In the genomic region with DNA sequence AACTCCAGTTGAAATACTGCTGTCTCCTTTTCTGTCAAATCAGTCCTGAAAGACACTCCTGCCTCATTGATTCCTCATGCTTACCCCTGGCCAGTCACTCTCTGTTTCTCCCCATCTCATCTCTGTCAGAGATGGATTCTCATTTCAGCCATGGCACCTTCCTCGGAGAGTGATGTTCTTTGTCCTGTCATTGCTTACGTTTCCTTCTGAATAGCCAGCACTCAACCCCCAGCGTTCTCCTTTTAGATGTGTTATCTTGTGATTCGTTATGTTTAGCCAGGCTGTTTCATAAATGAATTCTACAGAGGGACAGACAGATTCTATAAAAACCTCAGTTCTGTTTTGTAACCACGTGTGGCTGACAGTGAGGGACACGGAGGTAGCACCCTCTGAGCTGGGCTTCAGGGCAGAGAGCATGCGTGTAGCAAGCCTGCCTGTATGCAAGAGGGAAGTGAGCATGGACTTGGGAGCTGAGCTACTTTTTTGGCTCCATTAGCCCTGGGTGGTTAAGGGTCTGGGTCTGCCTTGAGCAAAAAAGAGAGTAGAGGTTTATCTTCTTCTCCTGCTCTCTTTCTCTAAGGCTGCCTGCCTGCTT, we compare ENCODE assay signal across 27 cellular contexts.
"Had no signal": no experiment of that assay in that cellular context is flagged by ENCODE, and none has a peak within 500 bp of the region (broad histone marks: within the 10 kb centered on the region; RNA-seq: fewer than 3 reads in every experiment).

No MANE protein-coding gene starts in this region.

- ATAC-seq: activated CD8-positive, alpha-beta T cell treated with anti-CD3 and anti-CD28 coated beads, Interleukin-2, amount 10 ng/mL, durations not matched to agents 7 days and 5 days; activated naive CD4-positive, alpha-beta T cell treated with anti-CD3 and anti-CD28 coated beads, Interleukin-2, amount 50 U/mL, for 72 hours; PC-3 had no signal

- H3K4me1 Mint-ChIP-seq: activated CD4-positive, alpha-beta T cell treated with anti-CD3 and anti-CD28 coated beads, Interleukin-2, amount 10 ng/mL, durations not matched to agents 24 days and 14 days; brain; IgD-negative memory B cell had no signal

- H3K27ac Mint-ChIP-seq: activated CD4-positive, alpha-beta T cell treated with anti-CD3 and anti-CD28 coated beads, Interleukin-2, amount 10 ng/mL, durations not matched to agents 24 days and 14 days; activated CD8-positive, alpha-beta T cell treated with anti-CD3 and anti-CD28 coated beads, Interleukin-2, amount 10 ng/mL, durations not matched to agents 7 days and 5 days; activated naive CD4-positive, alpha-beta T cell treated with anti-CD3 and anti-CD28 coated beads for 36 hours; activated naive CD4-positive, alpha-beta T cell treated with anti-CD3 and anti-CD28 coated beads, Interleukin-2, amount 50 U/mL, for 72 hours; activated T-cell treated with anti-CD3 and anti-CD28 coated beads, Interleukin-2, amount 50 U/mL, for 24 hours; brain; IgD-negative memory B cell had no signal

- H3K9me3 Mint-ChIP-seq: activated CD4-positive, alpha-beta T cell treated with anti-CD3 and anti-CD28 coated beads, Interleukin-2, amount 10 ng/mL, durations not matched to agents 24 days and 14 days; activated naive CD4-positive, alpha-beta T cell treated with anti-CD3 and anti-CD28 coated beads, Interleukin-2, amount 50 U/mL, for 72 hours had no signal

- H3K27me3 ChIP-seq: adrenal gland, Peyer's patch, SJCRH30 had no signal

- H3K36me3 ChIP-seq: adrenal gland, Peyer's patch, SJCRH30, WERI-Rb-1 had no signal

- H3K4me3 Mint-ChIP-seq: activated CD4-positive, alpha-beta T cell treated with anti-CD3 and anti-CD28 coated beads, Interleukin-2, amount 10 ng/mL, durations not matched to agents 24 days and 14 days; activated CD8-positive, alpha-beta T cell treated with anti-CD3 and anti-CD28 coated beads, Interleukin-2, amount 10 ng/mL, durations not matched to agents 7 days and 5 days; activated naive CD4-positive, alpha-beta T cell treated with anti-CD3 and anti-CD28 coated beads for 36 hours; activated T-cell treated with anti-CD3 and anti-CD28 coated beads, Interleukin-2, amount 50 U/mL, for 24 hours; brain; IgD-negative memory B cell had no signal

- H3K27me3 Mint-ChIP-seq: activated CD4-positive, alpha-beta T cell treated with anti-CD3 and anti-CD28 coated beads, Interleukin-2, amount 10 ng/mL, durations not matched to agents 24 days and 14 days had no signal

- DNase-seq: activated CD4-positive, alpha-beta T cell treated with anti-CD3 and anti-CD28 coated beads, Interleukin-2, amount 10 ng/mL, durations not matched to agents 24 days and 14 days; activated CD4-positive, alpha-beta T cell treated with anti-CD3 and anti-CD28 coated beads, Interleukin-2, amount 50 U/mL, for 4 hours; activated CD4-positive, CD25-positive, alpha-beta regulatory T cell; activated CD8-positive, alpha-beta T cell treated with anti-CD3 and anti-CD28 coated beads, Interleukin-2, amount 10 ng/mL, durations not matched to agents 7 days and 5 days; activated gamma-delta T cell treated with Interleukin-2 at 50 U/mL for 16 hours; activated naive CD4-positive, alpha-beta T cell treated with anti-CD3 and anti-CD28 coated beads for 36 hours; activated T-cell treated with anti-CD3 and anti-CD28 coated beads, Interleukin-2, amount 50 U/mL, for 24 hours; adrenal gland; caudate nucleus; KBM-7; NCI-H1105; NCI-H1417 treated with DMSO at 0.1 percent for 48 hours; NCI-H187 treated with DMSO at 0.1 percent for 48 hours; NCI-H2081; NCI-H345; NCI-H524 treated with DMSO at 0.1 percent for 48 hours; NK-92 treated with Interleukin-12 subunit alpha and Interleukin-12 subunit beta, amount 100 ng/mL, for 24 hours; PC-3; Peyer's patch; RPMI8226; SJCRH30; T1000; WERI-Rb-1 had no signal

- H3K4me3 ChIP-seq: adrenal gland, Peyer's patch, SJCRH30, SK-N-MC had no signal

- H3K36me3 Mint-ChIP-seq: activated naive CD4-positive, alpha-beta T cell treated with anti-CD3 and anti-CD28 coated beads, Interleukin-2, amount 50 U/mL, for 72 hours; brain; IgD-negative memory B cell had no signal

- H3K9me3 ChIP-seq: adrenal gland, Peyer's patch, SJCRH30 had no signal

- H3K4me1 ChIP-seq: adrenal gland, Peyer's patch, SJCRH30 had no signal

- H3K27ac ChIP-seq: adrenal gland, Peyer's patch, SJCRH30, SK-N-MC, WERI-Rb-1 had no signal
